ENCODE assay signal across 25 cellular contexts in genomic region chr12:11904124-11904523, GRCh38.
"Had no signal": no experiment of that assay in that cellular context is flagged by ENCODE, and none has a peak within 500 bp of the region (broad histone marks: within the 10 kb centered on the region; RNA-seq: fewer than 3 reads in every experiment).

No MANE protein-coding gene starts in this region.

- H3K4me3 Mint-ChIP-seq: naive thymus-derived CD8-positive, alpha-beta T cell; neural crest cell; stimulated activated memory B cell treated with anti-CD40 and anti-IgM and Interleukin-4, amounts not matched to agents 10 μg/mL and 1 μg/mL and 100 μg/mL, for 72 hours; stimulated activated naive CD8-positive, alpha-beta T cell treated with anti-CD3 and anti-CD28 coated beads, Interleukin-15, amount 100 ng/mL, for 72 hours; T-helper 2 cell treated with Interferon-gamma antibody and Interleukin-4, amounts not matched to agents 5 μg/mL and 100 μg/mL, for 36 hours; type B pancreatic cell had no signal

- H3K9me3 ChIP-seq: pancreas, prostate gland, uterus had no signal

- H3K27me3 Mint-ChIP-seq: stimulated activated memory B cell treated with anti-CD40 and anti-IgM and Interleukin-4, amounts not matched to agents 10 μg/mL and 1 μg/mL and 100 μg/mL, for 72 hours; stimulated activated naive CD8-positive, alpha-beta T cell treated with anti-CD3 and anti-CD28 coated beads, Interleukin-15, amount 100 ng/mL, for 72 hours had no signal

- H3K27ac Mint-ChIP-seq: activated naive CD4-positive, alpha-beta T cell treated with anti-CD3 and anti-CD28 coated beads, Interleukin-2, amount 50 U/mL, for 72 hours; naive thymus-derived CD8-positive, alpha-beta T cell; stimulated activated memory B cell treated with anti-CD40 and anti-IgM and Interleukin-4, amounts not matched to agents 10 μg/mL and 1 μg/mL and 100 μg/mL, for 72 hours; stimulated activated naive CD8-positive, alpha-beta T cell treated with anti-CD3 and anti-CD28 coated beads, Interleukin-15, amount 100 ng/mL, for 72 hours; T-helper 2 cell treated with Interferon-gamma antibody and Interleukin-4, amounts not matched to agents 5 μg/mL and 100 μg/mL, for 36 hours; type B pancreatic cell had no signal

- H3K9me3 Mint-ChIP-seq: type B pancreatic cell had no signal

- ATAC-seq: activated naive CD4-positive, alpha-beta T cell treated with anti-CD3 and anti-CD28 coated beads, Interleukin-2, amount 50 U/mL, for 72 hours; gastrocnemius medialis; left colon; naive thymus-derived CD8-positive, alpha-beta T cell; pancreas; stimulated activated memory B cell treated with anti-CD40 and anti-IgM and Interleukin-4, amounts not matched to agents 10 μg/mL and 1 μg/mL and 100 μg/mL, for 72 hours; stimulated activated naive CD8-positive, alpha-beta T cell treated with anti-CD3 and anti-CD28 coated beads, Interleukin-15, amount 100 ng/mL, for 72 hours had no signal

- H3K4me1 Mint-ChIP-seq: neural crest cell had no signal

- DNase-seq: activated CD4-positive, alpha-beta T cell treated with anti-CD3 and anti-CD28 coated beads for 4 hours; activated CD4-positive, alpha-beta T cell treated with anti-CD3 and anti-CD28 coated beads, Interleukin-2, amount 50 U/mL, for 48 hours; activated CD4-positive, CD25-positive, alpha-beta regulatory T cell; activated CD8-positive, alpha-beta memory T cell treated with anti-CD3 and anti-CD28 coated beads for 24 hours; dermis blood vessel endothelial cell; effector CD4-positive, alpha-beta T cell; gastrocnemius medialis; kidney; left colon; naive thymus-derived CD8-positive, alpha-beta T cell; nucleus accumbens; pancreas; retina; sigmoid colon; small intestine; stimulated activated CD4-positive, alpha-beta T cell treated with anti-CD3 and anti-CD28 coated beads, Interleukin-4, amount 100 ng/mL, for 24 hours; stimulated activated naive CD8-positive, alpha-beta T cell treated with anti-CD3 and anti-CD28 coated beads, Interleukin-15, amount 100 ng/mL, for 72 hours; substantia nigra; uterus had no signal
